ENCODE assay signal across 8 cellular contexts in the genomic region with DNA sequence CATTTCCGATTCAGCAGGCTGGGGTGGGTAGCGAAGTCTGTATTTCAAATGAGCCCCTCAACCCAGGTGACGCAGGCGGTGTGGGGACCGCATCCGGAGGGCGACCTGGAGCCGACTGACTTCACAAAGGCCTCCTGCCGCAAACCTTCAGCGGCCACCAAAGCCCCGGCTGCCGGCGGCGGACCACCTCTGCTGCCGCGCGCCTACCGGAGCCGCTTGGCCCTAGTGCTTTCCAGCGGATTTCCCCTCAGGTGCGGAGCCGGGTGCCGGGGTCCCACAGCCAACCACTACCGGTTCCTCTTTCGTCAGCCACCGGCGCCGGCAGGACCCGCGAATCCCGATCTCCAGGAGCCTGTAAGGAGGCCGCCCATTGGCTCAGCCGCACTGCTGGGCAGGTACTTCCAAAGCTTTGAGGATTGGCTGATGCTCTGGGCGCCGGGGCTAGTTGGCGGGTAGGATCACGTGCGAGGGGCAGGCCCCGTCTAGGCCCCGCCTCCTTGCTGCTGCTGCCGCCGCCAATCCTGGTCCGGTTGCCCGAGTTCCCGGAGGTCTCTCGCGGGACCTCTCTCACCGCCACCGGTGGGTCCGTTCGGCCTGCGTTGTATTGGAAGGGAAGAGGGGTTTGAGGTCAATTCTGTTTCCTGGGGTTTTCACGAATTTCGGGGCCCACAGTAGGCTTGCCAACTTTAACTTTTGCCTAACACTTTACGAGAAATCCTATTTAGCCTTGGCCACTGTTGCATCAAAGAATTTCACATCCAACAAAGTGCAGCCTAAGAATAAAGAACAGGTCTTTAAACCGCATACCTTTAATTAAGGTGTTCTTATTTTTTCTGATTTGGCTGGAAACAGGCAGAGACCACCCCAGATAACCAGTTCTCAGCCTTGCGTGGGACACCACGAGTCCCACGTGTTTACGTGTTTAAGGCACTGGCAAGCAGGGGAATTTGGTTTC. TPM values are rescaled to one million over a fixed set of nuclear protein-coding genes. Genes with fewer than 3 reads are reported as not detected.
DNase-seq lines count a peak whose midpoint lies in the region; ATAC-seq and TF ChIP-seq lines count a peak whose summit lies in the region.

TSS of gene GSTO2 (plus strand) at position 494 of the 955 bp plus-strand sequence. CDS start 5,732 bp downstream, outside the sequence.

- no peaks in the 10 kb centered on the region for H3K9me3 ChIP-seq in BLaER1
- H3K9me3 ChIP-seq in lung (ENCODE audit: control insufficient read depth in 2 of 2, insufficient read depth in 1 of 2, low read length in 1 of 2) = no peaks in the 10 kb centered on the region

- H3K36me3 ChIP-seq in BLaER1 = peaks cover 44% of the 10 kb centered on the region
- H3K36me3 ChIP-seq in lung (ENCODE audit: control insufficient read depth in 2 of 2, insufficient read depth in 2 of 2, low read length in 2 of 2) = peaks cover 0 to 23% of the 10 kb centered on the region in 2 donors

- peak within 1 kb of the TSS; percentile 86 for H3K4me2 ChIP-seq in BLaER1

- H3K4me1 ChIP-seq in BLaER1 = peaks cover 20% of the 10 kb centered on the region
- H3K4me1 ChIP-seq in lung (ENCODE audit: control insufficient read depth in 2 of 2, insufficient read depth in 2 of 2, low read length in 2 of 2) = peaks cover 2 to 4% of the 10 kb centered on the region in 2 donors

- H3K27me3 ChIP-seq in BLaER1 = peaks cover 4% of the 10 kb centered on the region; the same call in 1 of the 2 replicates
- no peaks in the 10 kb centered on the region for H3K27me3 ChIP-seq in lung (ENCODE audit: control insufficient read depth, insufficient read depth)

- TF ChIP-seq CTCF in lung (IDR thresholded peaks at IDR 0.05; ENCODE audit: control extremely low read depth, extremely low read depth) = no peak

- H3K27ac ChIP-seq in BLaER1 (peak within 1 kb of the TSS; percentile 85), lung (ENCODE audit: low read depth in 1 of 2, low read length in 1 of 2) (peak within 1 kb of the TSS; percentile 89 to 96)

- peaks cover 18% of the 10 kb centered on the region for H4K20me1 ChIP-seq in BLaER1

- 2% methylated on average over 58 to 60 of the region's 60 CpGs for WGBS in lung, 2 donors

- ATAC-seq in GM19395 (IDR thresholded peaks at IDR 0.05; ENCODE audit: unreplicated experiment) = peak; percentile 99
- peak; percentile 99 for ATAC-seq in HG03558 (IDR thresholded peaks at IDR 0.05; ENCODE audit: extremely low read depth, unreplicated experiment)
- peak; percentile 99 for ATAC-seq in lung (ENCODE audit: insufficient read depth, low FRiP score)

- DNase-seq in NCI-H82 (lab: John Stamatoyannopoulos, UW) (peak; percentile 98), lung (ENCODE audit: low spot score) (peak; percentile 99)
- peak; percentile 93 for DNase-seq in activated CD8-positive, alpha-beta memory T cell treated with anti-CD3 and anti-CD28 coated beads for 1 hour (ENCODE audit: extremely low read depth in 1 of 2, low read depth in 1 of 2)
- DNase-seq in effector CD4-positive, alpha-beta T cell = peak; percentile 98
- peak; percentile 94 to 98 (median 95) for DNase-seq in stimulated activated CD4-positive, alpha-beta T cell treated with anti-CD3 and anti-CD28 coated beads, TNF-alpha, amount 100 ng/mL, for 24 hours (ENCODE audit: low read depth in 3 of 3)

- peak within 1 kb of the TSS; percentile 85 for H3K9ac ChIP-seq in BLaER1

- H3K4me3 ChIP-seq in BLaER1 (peak within 1 kb of the TSS; percentile 83), lung (peak within 1 kb of the TSS; percentile 88)

RNA-seq across cellular contexts. Expression of gene GSTO2, which starts in this region (rescaled TPM):
- 10 to 100 TPM; 10.6 to 13.5 TPM for total RNA-seq in lung
- polyA plus RNA-seq in lung = 10 to 100 TPM in 1 of 2 donors, 1 to 10 TPM in 1; 6.6 to 25.9 TPM

Comparison
In these comparisons a context has a peak if more than half of its experiments do, and no peak if none do; other contexts are left out.
1. Peak in every context shown above with its lines: DNase-seq, ATAC-seq, H3K4me3 ChIP-seq and H3K27ac ChIP-seq.